ENCODE assay signal across 2 cellular contexts in the genomic region with DNA sequence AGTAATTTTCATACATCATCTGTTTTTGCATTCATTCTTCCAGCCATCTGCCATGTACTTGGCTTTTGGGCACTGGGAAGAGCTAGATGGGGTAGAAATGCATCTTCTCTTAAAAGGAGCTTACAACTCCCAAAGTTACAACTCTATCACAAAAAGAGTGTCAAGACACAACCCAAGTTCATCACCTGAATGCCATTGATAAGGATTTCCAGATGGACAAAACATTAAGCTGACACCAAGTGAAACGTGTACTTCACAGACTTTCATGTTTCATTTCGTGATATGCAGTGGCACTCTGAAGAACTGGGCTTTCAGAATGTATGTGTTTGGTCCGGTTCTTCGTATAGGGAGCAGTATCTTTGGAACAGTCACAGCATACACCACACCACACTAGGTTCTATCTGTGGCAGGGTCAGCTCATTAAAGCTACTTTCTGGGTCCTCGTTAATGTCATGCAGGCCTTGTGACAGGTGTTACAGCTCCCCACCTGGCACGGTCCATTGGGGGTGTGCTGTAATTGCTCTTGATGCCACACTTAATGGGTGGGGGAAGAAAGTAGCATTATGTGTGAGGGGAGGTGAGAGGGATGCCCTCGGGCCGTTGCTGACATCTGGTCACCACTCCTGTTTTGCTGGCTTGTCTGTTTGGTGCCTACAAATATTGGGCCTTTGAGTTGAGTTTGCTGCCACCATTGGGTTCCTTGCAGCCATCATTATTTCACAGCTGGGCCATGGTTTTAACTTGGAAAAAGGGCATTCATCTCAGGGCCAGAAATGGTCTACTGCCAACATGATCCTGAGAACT.
TF ChIP-seq lines count a peak whose summit lies in the region.

No MANE protein-coding gene starts in this region.

TF ChIP-seq in SK-N-SH, 30 proteins besides CTCF, POLR2A, EP300 and RAD21 (continued from another document):
- TF ChIP-seq GABPA (IDR thresholded peaks at IDR 0.05; ENCODE audit: low read depth) (no peak), ELF1 (IDR thresholded peaks at IDR 0.05) (no peak), RFX5 (IDR thresholded peaks at IDR 0.05; ENCODE audit: low read length) (no peak), NRF1 (IDR thresholded peaks at IDR 0.05; ENCODE audit: low read depth, low read length) (no peak), SMC3 (IDR thresholded peaks at IDR 0.05; ENCODE audit: low read depth, low read length) (no peak), CHD2 (IDR thresholded peaks at IDR 0.05; ENCODE audit: low read length, partially characterized antibody) (no peak), EZH2phosphoT487 (IDR thresholded peaks at IDR 0.05; ENCODE audit: borderline replicate concordance, low read depth) (no peak)
- TF ChIP-seq, protein P1, sequence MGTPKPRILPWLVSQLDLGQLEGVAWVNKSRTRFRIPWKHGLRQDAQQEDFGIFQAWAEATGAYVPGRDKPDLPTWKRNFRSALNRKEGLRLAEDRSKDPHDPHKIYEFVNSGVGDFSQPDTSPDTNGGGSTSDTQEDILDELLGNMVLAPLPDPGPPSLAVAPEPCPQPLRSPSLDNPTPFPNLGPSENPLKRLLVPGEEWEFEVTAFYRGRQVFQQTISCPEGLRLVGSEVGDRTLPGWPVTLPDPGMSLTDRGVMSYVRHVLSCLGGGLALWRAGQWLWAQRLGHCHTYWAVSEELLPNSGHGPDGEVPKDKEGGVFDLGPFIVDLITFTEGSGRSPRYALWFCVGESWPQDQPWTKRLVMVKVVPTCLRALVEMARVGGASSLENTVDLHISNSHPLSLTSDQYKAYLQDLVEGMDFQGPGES (IDR thresholded peaks at IDR 0.05; ENCODE audit: low read depth, low read length) = no peak
- TF ChIP-seq, protein P2, sequence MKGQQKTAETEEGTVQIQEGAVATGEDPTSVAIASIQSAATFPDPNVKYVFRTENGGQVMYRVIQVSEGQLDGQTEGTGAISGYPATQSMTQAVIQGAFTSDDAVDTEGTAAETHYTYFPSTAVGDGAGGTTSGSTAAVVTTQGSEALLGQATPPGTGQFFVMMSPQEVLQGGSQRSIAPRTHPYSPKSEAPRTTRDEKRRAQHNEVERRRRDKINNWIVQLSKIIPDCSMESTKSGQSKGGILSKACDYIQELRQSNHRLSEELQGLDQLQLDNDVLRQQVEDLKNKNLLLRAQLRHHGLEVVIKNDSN (IDR thresholded peaks at IDR 0.05; ENCODE audit: borderline replicate concordance, low read depth) = no peak
- TF ChIP-seq, protein P3, sequence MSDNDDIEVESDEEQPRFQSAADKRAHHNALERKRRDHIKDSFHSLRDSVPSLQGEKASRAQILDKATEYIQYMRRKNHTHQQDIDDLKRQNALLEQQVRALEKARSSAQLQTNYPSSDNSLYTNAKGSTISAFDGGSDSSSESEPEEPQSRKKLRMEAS (IDR thresholded peaks at IDR 0.05; ENCODE audit: low read depth) = no peak

TF ChIP-seq in SK-N-SH treated with all-trans-retinoic acid at 6 μM for 48 hours, 23 proteins besides CTCF, POLR2A, EP300 and RAD21 (continued from another document):
- no peak for TF ChIP-seq ZC3H10 (CRISPR knock-in tag; IDR thresholded peaks at IDR 0.05)
- TF ChIP-seq SNAI2 (CRISPR knock-in tag; IDR thresholded peaks at IDR 0.05) = no peak
- TF ChIP-seq, protein P4, sequence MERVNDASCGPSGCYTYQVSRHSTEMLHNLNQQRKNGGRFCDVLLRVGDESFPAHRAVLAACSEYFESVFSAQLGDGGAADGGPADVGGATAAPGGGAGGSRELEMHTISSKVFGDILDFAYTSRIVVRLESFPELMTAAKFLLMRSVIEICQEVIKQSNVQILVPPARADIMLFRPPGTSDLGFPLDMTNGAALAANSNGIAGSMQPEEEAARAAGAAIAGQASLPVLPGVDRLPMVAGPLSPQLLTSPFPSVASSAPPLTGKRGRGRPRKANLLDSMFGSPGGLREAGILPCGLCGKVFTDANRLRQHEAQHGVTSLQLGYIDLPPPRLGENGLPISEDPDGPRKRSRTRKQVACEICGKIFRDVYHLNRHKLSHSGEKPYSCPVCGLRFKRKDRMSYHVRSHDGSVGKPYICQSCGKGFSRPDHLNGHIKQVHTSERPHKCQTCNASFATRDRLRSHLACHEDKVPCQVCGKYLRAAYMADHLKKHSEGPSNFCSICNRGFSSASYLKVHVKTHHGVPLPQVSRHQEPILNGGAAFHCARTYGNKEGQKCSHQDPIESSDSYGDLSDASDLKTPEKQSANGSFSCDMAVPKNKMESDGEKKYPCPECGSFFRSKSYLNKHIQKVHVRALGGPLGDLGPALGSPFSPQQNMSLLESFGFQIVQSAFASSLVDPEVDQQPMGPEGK (CRISPR knock-in tag; IDR thresholded peaks at IDR 0.05; ENCODE audit: borderline replicate concordance) = no peak
- TF ChIP-seq ARNTL (CRISPR knock-in tag; IDR thresholded peaks at IDR 0.05; ENCODE audit: borderline replicate concordance, low read depth) = no peak
- TF ChIP-seq TOX (CRISPR knock-in tag; IDR thresholded peaks at IDR 0.05; ENCODE audit: borderline replicate concordance) = no peak
- TF ChIP-seq ZNF70 (CRISPR knock-in tag; IDR thresholded peaks at IDR 0.05) = no peak
- TF ChIP-seq, protein P5, sequence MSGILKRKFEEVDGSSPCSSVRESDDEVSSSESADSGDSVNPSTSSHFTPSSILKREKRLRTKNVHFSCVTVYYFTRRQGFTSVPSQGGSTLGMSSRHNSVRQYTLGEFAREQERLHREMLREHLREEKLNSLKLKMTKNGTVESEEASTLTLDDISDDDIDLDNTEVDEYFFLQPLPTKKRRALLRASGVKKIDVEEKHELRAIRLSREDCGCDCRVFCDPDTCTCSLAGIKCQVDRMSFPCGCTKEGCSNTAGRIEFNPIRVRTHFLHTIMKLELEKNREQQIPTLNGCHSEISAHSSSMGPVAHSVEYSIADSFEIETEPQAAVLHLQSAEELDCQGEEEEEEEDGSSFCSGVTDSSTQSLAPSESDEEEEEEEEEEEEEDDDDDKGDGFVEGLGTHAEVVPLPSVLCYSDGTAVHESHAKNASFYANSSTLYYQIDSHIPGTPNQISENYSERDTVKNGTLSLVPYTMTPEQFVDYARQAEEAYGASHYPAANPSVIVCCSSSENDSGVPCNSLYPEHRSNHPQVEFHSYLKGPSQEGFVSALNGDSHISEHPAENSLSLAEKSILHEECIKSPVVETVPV (CRISPR knock-in tag; IDR thresholded peaks at IDR 0.05) = no peak
- no peak for TF ChIP-seq ZFP30 (CRISPR knock-in tag; IDR thresholded peaks at IDR 0.05)
- TF ChIP-seq, protein P6, sequence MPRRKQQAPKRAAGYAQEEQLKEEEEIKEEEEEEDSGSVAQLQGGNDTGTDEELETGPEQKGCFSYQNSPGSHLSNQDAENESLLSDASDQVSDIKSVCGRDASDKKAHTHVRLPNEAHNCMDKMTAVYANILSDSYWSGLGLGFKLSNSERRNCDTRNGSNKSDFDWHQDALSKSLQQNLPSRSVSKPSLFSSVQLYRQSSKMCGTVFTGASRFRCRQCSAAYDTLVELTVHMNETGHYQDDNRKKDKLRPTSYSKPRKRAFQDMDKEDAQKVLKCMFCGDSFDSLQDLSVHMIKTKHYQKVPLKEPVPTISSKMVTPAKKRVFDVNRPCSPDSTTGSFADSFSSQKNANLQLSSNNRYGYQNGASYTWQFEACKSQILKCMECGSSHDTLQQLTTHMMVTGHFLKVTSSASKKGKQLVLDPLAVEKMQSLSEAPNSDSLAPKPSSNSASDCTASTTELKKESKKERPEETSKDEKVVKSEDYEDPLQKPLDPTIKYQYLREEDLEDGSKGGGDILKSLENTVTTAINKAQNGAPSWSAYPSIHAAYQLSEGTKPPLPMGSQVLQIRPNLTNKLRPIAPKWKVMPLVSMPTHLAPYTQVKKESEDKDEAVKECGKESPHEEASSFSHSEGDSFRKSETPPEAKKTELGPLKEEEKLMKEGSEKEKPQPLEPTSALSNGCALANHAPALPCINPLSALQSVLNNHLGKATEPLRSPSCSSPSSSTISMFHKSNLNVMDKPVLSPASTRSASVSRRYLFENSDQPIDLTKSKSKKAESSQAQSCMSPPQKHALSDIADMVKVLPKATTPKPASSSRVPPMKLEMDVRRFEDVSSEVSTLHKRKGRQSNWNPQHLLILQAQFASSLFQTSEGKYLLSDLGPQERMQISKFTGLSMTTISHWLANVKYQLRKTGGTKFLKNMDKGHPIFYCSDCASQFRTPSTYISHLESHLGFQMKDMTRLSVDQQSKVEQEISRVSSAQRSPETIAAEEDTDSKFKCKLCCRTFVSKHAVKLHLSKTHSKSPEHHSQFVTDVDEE (CRISPR knock-in tag; IDR thresholded peaks at IDR 0.05) = no peak
- TF ChIP-seq, protein P7, sequence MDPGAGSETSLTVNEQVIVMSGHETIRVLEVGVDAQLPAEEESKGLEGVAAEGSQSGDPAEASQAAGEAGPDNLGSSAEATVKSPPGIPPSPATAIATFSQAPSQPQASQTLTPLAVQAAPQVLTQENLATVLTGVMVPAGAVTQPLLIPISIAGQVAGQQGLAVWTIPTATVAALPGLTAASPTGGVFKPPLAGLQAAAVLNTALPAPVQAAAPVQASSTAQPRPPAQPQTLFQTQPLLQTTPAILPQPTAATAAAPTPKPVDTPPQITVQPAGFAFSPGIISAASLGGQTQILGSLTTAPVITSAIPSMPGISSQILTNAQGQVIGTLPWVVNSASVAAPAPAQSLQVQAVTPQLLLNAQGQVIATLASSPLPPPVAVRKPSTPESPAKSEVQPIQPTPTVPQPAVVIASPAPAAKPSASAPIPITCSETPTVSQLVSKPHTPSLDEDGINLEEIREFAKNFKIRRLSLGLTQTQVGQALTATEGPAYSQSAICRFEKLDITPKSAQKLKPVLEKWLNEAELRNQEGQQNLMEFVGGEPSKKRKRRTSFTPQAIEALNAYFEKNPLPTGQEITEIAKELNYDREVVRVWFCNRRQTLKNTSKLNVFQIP (CRISPR knock-in tag; IDR thresholded peaks at IDR 0.05; ENCODE audit: borderline replicate concordance, low read depth) = no peak
- TF ChIP-seq GLIS3 (CRISPR knock-in tag; IDR thresholded peaks at IDR 0.05) = no peak
- no peak for TF ChIP-seq PPARA (CRISPR knock-in tag; IDR thresholded peaks at IDR 0.05; ENCODE audit: borderline replicate concordance)
